ENCODE assay signal across 10 cellular contexts in genomic region chr15:43939070-43939469, GRCh38.
DNase-seq lines count a peak whose midpoint lies in the region; ATAC-seq and TF ChIP-seq lines count a peak whose summit lies in the region.
"Had no signal": no experiment of that assay in that cellular context is flagged by ENCODE, and none has a peak within 500 bp of the region (broad histone marks: within the 10 kb centered on the region; RNA-seq: fewer than 3 reads in every experiment).

No MANE protein-coding gene starts in this region.

- no peak for DNase-seq in AG09319 (ENCODE audit: extremely low read depth, low read depth)
- DNase-seq in RPMI7951 (ENCODE audit: low read depth) = peak; percentile 31
- DNase-seq in glomerular visceral epithelial cell (ENCODE audit: extremely low spot score) = peak; percentile 45
- no peak for DNase-seq in HK-2 (ENCODE audit: unreplicated experiment)
- no peak for DNase-seq in germinal center (ENCODE audit: low spot score)
- DNase-seq in activated T-cell treated with anti-CD3 and anti-CD28 coated beads for 4 hours = no peak
- DNase-seq: dorsolateral prefrontal cortex had no signal

- no peak for ATAC-seq in GM18868 (IDR thresholded peaks at IDR 0.05; ENCODE audit: unreplicated experiment)
- ATAC-seq: natural killer cell treated with Interleukin-12 subunit alpha and Interleukin-12 subunit beta and Interleukin-15 and Interleukin-18, amount 100 ng/mL, for 72 hours had no signal

- TF ChIP-seq CTCF in AG09319 (IDR thresholded peaks at IDR 0.05; ENCODE audit: low read depth, low read length) (peak; percentile 48), GM12874 (IDR thresholded peaks at IDR 0.05; ENCODE audit: insufficient read depth, low read depth, low read length) (peak; percentile 34; the same call in 1 of the 2 replicates)

Comparison
In these comparisons a context has a peak if more than half of its experiments do, and no peak if none do; other contexts are left out.
1. DNase-seq: peak in RPMI7951 (single experiment) and glomerular visceral epithelial cell (single experiment); none in AG09319 (single experiment), HK-2 (single experiment), germinal center (single experiment) and activated T-cell treated with anti-CD3 and anti-CD28 coated beads for 4 hours (single experiment).